ENCODE assay signal across 17 cellular contexts in the genomic region with DNA sequence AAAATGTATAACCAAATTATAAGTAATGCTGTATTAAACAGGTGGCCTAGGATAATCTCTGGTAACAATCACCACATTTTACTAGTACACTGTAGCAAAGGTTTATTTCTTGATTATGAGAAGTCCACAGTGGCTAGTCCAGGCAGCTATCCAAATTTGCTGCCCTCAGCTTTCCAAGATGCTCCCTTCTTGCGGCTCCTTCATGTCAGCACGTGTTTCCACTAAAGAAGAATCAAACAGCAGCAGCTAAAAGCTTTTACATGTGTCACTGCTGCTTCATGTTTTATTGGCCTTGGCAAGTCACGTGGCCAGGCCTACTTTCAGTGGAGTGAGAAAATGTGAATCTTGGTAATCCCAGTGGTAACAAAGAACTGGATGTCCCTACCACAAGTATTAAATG. TPM values are rescaled to one million over a fixed set of nuclear protein-coding genes. Genes with fewer than 3 reads are reported as not detected.
A peak's percentile ranks its signal among the peaks of the same experiment; 100 is the strongest.
DNase-seq lines count a peak whose midpoint lies in the region; ATAC-seq and TF ChIP-seq lines count a peak whose summit lies in the region.
"Had no signal": no experiment of that assay in that cellular context is flagged by ENCODE, and none has a peak within 500 bp of the region (broad histone marks: within the 10 kb centered on the region; RNA-seq: fewer than 3 reads in every experiment).

No MANE protein-coding gene starts in this region.

- H3K4me3 ChIP-seq in HFF-Myc (replicated peaks; ENCODE audit: low read depth, low read length) (no peak overlapping the region), gastroesophageal sphincter (no peak overlapping the region), gastrocnemius medialis (no peak overlapping the region)
- H3K4me3 ChIP-seq: lung, spleen had no signal

- DNase-seq in HFF-Myc (ENCODE audit: extremely low read depth, low read depth) = peak; percentile 88
- DNase-seq in amniotic epithelial cell (ENCODE audit: low read depth) = peak; percentile 47
- peak in 1 of 2 donors; percentile 36 for DNase-seq in gastrocnemius medialis
- no peak for DNase-seq in NK-92 treated with Interleukin-12 subunit alpha and Interleukin-12 subunit beta, amount 100 ng/mL, for 24 hours (lab: John Stamatoyannopoulos, UW)
- no peak for DNase-seq in GF-D8 (lab: John Stamatoyannopoulos, UW)
- DNase-seq: activated CD8-positive, alpha-beta memory T cell treated with anti-CD3 and anti-CD28 coated beads for 24 hours; activated effector memory CD4-positive, alpha-beta T cell treated with anti-CD3 and anti-CD28 coated beads, Interleukin-2, amount 50 U/mL, for 16 hours; anterior cingulate cortex; EL; H9; NCI-H1048; spleen; stimulated activated naive CD8-positive, alpha-beta T cell treated with anti-CD3 and anti-CD28 coated beads, Interleukin-15, Interleukin-2, amounts not matched to agents 100 U/mL and 50 U/mL, for 24 hours had no signal

- H3K4me1 ChIP-seq in gastroesophageal sphincter = peaks cover 0 to 28% (median 5%) of the 10 kb centered on the region in 3 donors
- H3K4me1 ChIP-seq in gastrocnemius medialis = peaks cover 25 to 27% of the 10 kb centered on the region in 2 donors

- TF ChIP-seq POLR2A in gastroesophageal sphincter (IDR thresholded peaks at IDR 0.05) (no peak), gastrocnemius medialis (IDR thresholded peaks at IDR 0.05) (no peak)

- ATAC-seq in gastroesophageal sphincter (no peak), gastrocnemius medialis (peak; percentile 23 to 27)
- no peak for ATAC-seq in activated CD4-positive, CD25-positive, alpha-beta regulatory T cell treated with anti-CD3 and anti-CD28 coated beads, Interleukin-2, amount 50 U/mL, for 24 hours
- ATAC-seq: esophagus mucosa had no signal

- H3K27me3 ChIP-seq in gastroesophageal sphincter (no peaks in the 10 kb centered on the region), gastrocnemius medialis (no peaks in the 10 kb centered on the region)
- H3K27me3 ChIP-seq: spleen had no signal

- H3K27ac ChIP-seq in gastroesophageal sphincter = peak overlapping the region in 3 of 4 donors; percentile 3 to 41 (median 6)
- peak overlapping the region in 2 of 4 donors; percentile 27 to 39 for H3K27ac ChIP-seq in gastrocnemius medialis
- H3K27ac ChIP-seq: spleen had no signal

- H3K9me3 ChIP-seq in gastroesophageal sphincter (no peaks in the 10 kb centered on the region), gastrocnemius medialis (no peaks in the 10 kb centered on the region)
- H3K9me3 ChIP-seq: spleen had no signal

- H3K36me3 ChIP-seq in gastroesophageal sphincter (no peaks in the 10 kb centered on the region), gastrocnemius medialis (no peaks in the 10 kb centered on the region)
- H3K36me3 ChIP-seq: spleen had no signal

- in situ Hi-C loops in gastrocnemius medialis (cut with MboI; ENCODE audit: low sequenced_read_pairs in 4 of 4) = loop anchor here in 3 of 4 donors (25.0 kb wide), 1 partner anchor 487 kb away; no protein-coding TSS in a partner anchor

- TF ChIP-seq EP300 in gastroesophageal sphincter (IDR thresholded peaks at IDR 0.05) = no peak

- intact Hi-C loops in gastrocnemius medialis (cut with DNase I; ENCODE audit: low total_unique reads) = no loop called here

- no peak for TF ChIP-seq CTCF in HFF-Myc (IDR thresholded peaks at IDR 0.05; ENCODE audit: low read depth, low read length, missing control alignments)
- TF ChIP-seq CTCF in gastroesophageal sphincter (IDR thresholded peaks at IDR 0.05) = no peak
- no peak for TF ChIP-seq CTCF in gastrocnemius medialis (IDR thresholded peaks at IDR 0.05 in 4 of 5, conservative IDR thresholded peaks at IDR 0.05 in 1 of 5)

- WGBS in gastroesophageal sphincter (ENCODE audit: low coverage in 1 of 2), 2 donors = 34 to 41% methylated on average over 3 of the region's 3 CpGs

RNA-seq across cellular contexts. Expression of gene RBMS3, which starts 5.6 kb away (rescaled TPM):
- total RNA-seq in gastroesophageal sphincter = 10 to 100 TPM; 51.5 to 76.0 (median 66.6) TPM
- 10 to 100 TPM; 16.1 to 38.8 (median 22.7) TPM for total RNA-seq in gastrocnemius medialis

Comparison
In these comparisons a context has a peak if more than half of its experiments do, and no peak if none do; other contexts are left out.
1. DNase-seq: peak in HFF-Myc (single experiment) and amniotic epithelial cell (single experiment); none in NK-92 treated with Interleukin-12 subunit alpha and Interleukin-12 subunit beta, amount 100 ng/mL, for 24 hours (single experiment) and GF-D8 (single experiment).
2. ATAC-seq: peak in gastrocnemius medialis (2 of 2); none in gastroesophageal sphincter (single experiment) and activated CD4-positive, CD25-positive, alpha-beta regulatory T cell treated with anti-CD3 and anti-CD28 coated beads, Interleukin-2, amount 50 U/mL, for 24 hours (0 of 2).